In the genomic region with DNA sequence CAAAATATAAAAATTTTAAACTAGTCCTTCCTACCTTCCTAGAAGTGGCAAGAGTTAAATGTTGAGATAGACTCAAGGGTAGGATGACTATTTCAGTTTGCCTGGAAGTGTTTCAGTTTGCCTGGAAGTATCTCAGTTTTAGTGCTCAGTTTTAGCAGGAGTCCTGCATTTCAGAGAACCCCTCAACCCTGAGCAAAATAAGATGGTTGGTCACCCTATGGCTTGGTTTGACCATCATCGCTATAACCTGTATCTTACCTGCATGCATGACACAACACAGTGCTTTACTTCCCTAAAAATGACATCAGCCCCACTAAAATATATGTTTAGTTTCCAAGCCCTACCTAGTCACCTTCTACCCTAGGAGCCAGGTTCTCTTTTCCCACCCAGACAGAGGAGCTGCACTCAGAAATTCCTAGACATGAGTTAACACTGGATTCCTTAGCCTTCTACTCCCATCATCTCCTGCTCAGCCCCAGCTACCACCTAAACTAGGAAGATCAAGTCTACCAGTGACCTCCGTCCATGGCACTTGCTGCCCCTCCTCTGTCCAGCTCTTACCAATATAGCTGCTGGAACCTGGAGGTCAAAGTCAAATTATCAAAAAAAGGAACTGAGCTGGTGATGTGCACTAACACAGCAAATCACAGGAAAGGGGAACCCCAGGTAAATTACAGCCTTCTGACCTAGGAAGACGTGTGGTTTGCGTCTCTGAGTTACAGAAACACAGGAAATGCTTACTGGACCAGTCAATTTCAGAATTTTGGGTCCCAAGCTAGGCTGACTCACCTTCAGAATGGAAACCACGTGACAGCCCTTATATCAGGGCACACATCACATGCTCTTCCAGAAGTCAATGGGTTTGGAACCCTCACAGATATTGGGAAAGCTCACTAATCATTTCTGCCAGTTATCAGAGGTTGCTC, we compare ENCODE assay signal across 8 cellular contexts. TPM values are rescaled to one million over a fixed set of nuclear protein-coding genes. Genes with fewer than 3 reads are reported as not detected.
DNase-seq lines count a peak whose midpoint lies in the region; ATAC-seq lines count a peak whose summit lies in the region.

No MANE protein-coding gene starts in this region.

- peak overlapping the region; percentile 96 for H3K27ac Mint-ChIP-seq in activated CD4-positive, alpha-beta T cell treated with anti-CD3 and anti-CD28 coated beads, Interleukin-2, amount 10 ng/mL, durations not matched to agents 24 days and 14 days
- peak overlapping the region; percentile 49 to 84 for H3K27ac Mint-ChIP-seq in natural killer cell treated with Interleukin-12 subunit alpha and Interleukin-12 subunit beta and Interleukin-15 and Interleukin-18, amount 100 ng/mL, for 72 hours

- intact Hi-C loops in activated CD4-positive, alpha-beta T cell treated with anti-CD3 and anti-CD28 coated beads, Interleukin-2, amount 10 ng/mL, durations not matched to agents 24 days and 14 days (cut with micrococcal nuclease) = loop anchor here (1.0 kb wide), 6 partner anchors 13 to 79 kb away; no protein-coding TSS in a partner anchor
- intact Hi-C loops in posterior vena cava (cut with DNase I) = no loop called here

- ATAC-seq in GM18873 (IDR thresholded peaks at IDR 0.05; ENCODE audit: low FRiP score, unreplicated experiment) (peak; percentile 96), HG03025 (IDR thresholded peaks at IDR 0.05; ENCODE audit: low FRiP score, unreplicated experiment) (peak; percentile 80)
- ATAC-seq in natural killer cell treated with Interleukin-12 subunit alpha and Interleukin-12 subunit beta and Interleukin-15 and Interleukin-18, amount 100 ng/mL, for 72 hours = peak; percentile 75 to 77

- DNase-seq in A172 (ENCODE audit: low spot score) = peak; percentile 68
- peak; percentile 86 for DNase-seq in activated CD4-positive, alpha-beta T cell treated with anti-CD3 and anti-CD28 coated beads, Interleukin-2, amount 10 ng/mL, durations not matched to agents 24 days and 14 days
- DNase-seq in natural killer cell treated with Interleukin-12 subunit alpha and Interleukin-12 subunit beta and Interleukin-15 and Interleukin-18, amount 100 ng/mL, for 72 hours (ENCODE audit: low spot score) = no peak
- no peak for DNase-seq in Ammon's horn (ENCODE audit: low spot score)
- DNase-seq in DMS153 (lab: John Stamatoyannopoulos, UW) = no peak
- no peak for DNase-seq in posterior vena cava (ENCODE audit: low spot score)

- peaks cover 66% of the 10 kb centered on the region for H3K4me1 Mint-ChIP-seq in activated CD4-positive, alpha-beta T cell treated with anti-CD3 and anti-CD28 coated beads, Interleukin-2, amount 10 ng/mL, durations not matched to agents 24 days and 14 days
- H3K4me1 Mint-ChIP-seq in natural killer cell treated with Interleukin-12 subunit alpha and Interleukin-12 subunit beta and Interleukin-15 and Interleukin-18, amount 100 ng/mL, for 72 hours (ENCODE audit: low read depth in 2 of 2) = peaks cover 34 to 36% of the 10 kb centered on the region in 2 donors

- H3K9me3 Mint-ChIP-seq in activated CD4-positive, alpha-beta T cell treated with anti-CD3 and anti-CD28 coated beads, Interleukin-2, amount 10 ng/mL, durations not matched to agents 24 days and 14 days = peaks cover 5% of the 10 kb centered on the region
- peaks cover 4% of the 10 kb centered on the region for H3K9me3 Mint-ChIP-seq in natural killer cell treated with Interleukin-12 subunit alpha and Interleukin-12 subunit beta and Interleukin-15 and Interleukin-18, amount 100 ng/mL, for 72 hours

- peaks cover 4% of the 10 kb centered on the region for H3K27me3 Mint-ChIP-seq in activated CD4-positive, alpha-beta T cell treated with anti-CD3 and anti-CD28 coated beads, Interleukin-2, amount 10 ng/mL, durations not matched to agents 24 days and 14 days
- H3K27me3 Mint-ChIP-seq in natural killer cell treated with Interleukin-12 subunit alpha and Interleukin-12 subunit beta and Interleukin-15 and Interleukin-18, amount 100 ng/mL, for 72 hours = peaks cover 41 to 43% of the 10 kb centered on the region in 2 donors

- peaks cover 33% of the 10 kb centered on the region for H3K36me3 Mint-ChIP-seq in activated CD4-positive, alpha-beta T cell treated with anti-CD3 and anti-CD28 coated beads, Interleukin-2, amount 10 ng/mL, durations not matched to agents 24 days and 14 days (ENCODE audit: low read depth)
- H3K36me3 Mint-ChIP-seq in natural killer cell treated with Interleukin-12 subunit alpha and Interleukin-12 subunit beta and Interleukin-15 and Interleukin-18, amount 100 ng/mL, for 72 hours = peaks cover 12% of the 10 kb centered on the region

- H3K4me3 Mint-ChIP-seq in activated CD4-positive, alpha-beta T cell treated with anti-CD3 and anti-CD28 coated beads, Interleukin-2, amount 10 ng/mL, durations not matched to agents 24 days and 14 days = peak overlapping the region; percentile 89
- peak overlapping the region; percentile 61 for H3K4me3 Mint-ChIP-seq in natural killer cell treated with Interleukin-12 subunit alpha and Interleukin-12 subunit beta and Interleukin-15 and Interleukin-18, amount 100 ng/mL, for 72 hours

RNA-seq across cellular contexts. Expression of gene G0S2, which starts 2.2 kb away (rescaled TPM):
- total RNA-seq in A172 (2014; rRNA removed; shearing (Covaris generic)) = not detected in 2 replicates
- 449 and 477 TPM in 2 replicates for total RNA-seq in activated CD4-positive, alpha-beta T cell treated with anti-CD3 and anti-CD28 coated beads, Interleukin-2, amount 10 ng/mL, durations not matched to agents 24 days and 14 days
- 1 to 10 TPM; 2.3 to 3.3 TPM for total RNA-seq in natural killer cell treated with Interleukin-12 subunit alpha and Interleukin-12 subunit beta and Interleukin-15 and Interleukin-18, amount 100 ng/mL, for 72 hours
- 10 to 100 TPM; 12.5 to 35.0 TPM for total RNA-seq in posterior vena cava

RNA-seq across cellular contexts. Expression of gene LAMB3, which starts 20.7 kb away (rescaled TPM):
- 7.0 and 13.7 TPM in 2 replicates for total RNA-seq in A172 (2014; rRNA removed; shearing (Covaris generic))
- 20.3 and 21.0 TPM in 2 replicates for total RNA-seq in activated CD4-positive, alpha-beta T cell treated with anti-CD3 and anti-CD28 coated beads, Interleukin-2, amount 10 ng/mL, durations not matched to agents 24 days and 14 days
- total RNA-seq in natural killer cell treated with Interleukin-12 subunit alpha and Interleukin-12 subunit beta and Interleukin-15 and Interleukin-18, amount 100 ng/mL, for 72 hours = 1 to 10 TPM; 1.1 to 1.2 TPM
- total RNA-seq in posterior vena cava = 1 to 10 TPM; 1.5 TPM

RNA-seq across cellular contexts. Expression of gene HSD11B1, which starts 31.7 kb away (rescaled TPM):
- total RNA-seq in A172 (2014; rRNA removed; shearing (Covaris generic)) = 0.69 and 1.5 TPM in 2 replicates
- total RNA-seq in activated CD4-positive, alpha-beta T cell treated with anti-CD3 and anti-CD28 coated beads, Interleukin-2, amount 10 ng/mL, durations not matched to agents 24 days and 14 days = 15.1 TPM in 2 replicates
- under 1 TPM in 1 of 2 donors, not detected in 1; 0.43 TPM for total RNA-seq in natural killer cell treated with Interleukin-12 subunit alpha and Interleukin-12 subunit beta and Interleukin-15 and Interleukin-18, amount 100 ng/mL, for 72 hours
- 10 to 100 TPM; 14.8 to 17.2 TPM for total RNA-seq in posterior vena cava

Comparison
In these comparisons a context has a peak if more than half of its experiments do, and no peak if none do; other contexts are left out.
1. DNase-seq: peak in A172 (single experiment) and activated CD4-positive, alpha-beta T cell treated with anti-CD3 and anti-CD28 coated beads, Interleukin-2, amount 10 ng/mL, durations not matched to agents 24 days and 14 days (single experiment); none in natural killer cell treated with Interleukin-12 subunit alpha and Interleukin-12 subunit beta and Interleukin-15 and Interleukin-18, amount 100 ng/mL, for 72 hours (single experiment), Ammon's horn (single experiment), DMS153 (single experiment) and posterior vena cava (single experiment).
2. RNA of gene G0S2, which starts 2.2 kb away (total RNA-seq): 449 to 477 TPM in activated CD4-positive, alpha-beta T cell treated with anti-CD3 and anti-CD28 coated beads, Interleukin-2, amount 10 ng/mL, durations not matched to agents 24 days and 14 days; 12.5 to 35.0 TPM in posterior vena cava, 2.3 to 3.3 TPM in natural killer cell treated with Interleukin-12 subunit alpha and Interleukin-12 subunit beta and Interleukin-15 and Interleukin-18, amount 100 ng/mL, for 72 hours and not detected in A172; every median in the first group is over 10 times any median in the second.
3. Peak in every context shown above with its lines, with median percentiles within 50 percentile points of each other: ATAC-seq.